ENCODE assay signal across 8 cellular contexts in the genomic region with DNA sequence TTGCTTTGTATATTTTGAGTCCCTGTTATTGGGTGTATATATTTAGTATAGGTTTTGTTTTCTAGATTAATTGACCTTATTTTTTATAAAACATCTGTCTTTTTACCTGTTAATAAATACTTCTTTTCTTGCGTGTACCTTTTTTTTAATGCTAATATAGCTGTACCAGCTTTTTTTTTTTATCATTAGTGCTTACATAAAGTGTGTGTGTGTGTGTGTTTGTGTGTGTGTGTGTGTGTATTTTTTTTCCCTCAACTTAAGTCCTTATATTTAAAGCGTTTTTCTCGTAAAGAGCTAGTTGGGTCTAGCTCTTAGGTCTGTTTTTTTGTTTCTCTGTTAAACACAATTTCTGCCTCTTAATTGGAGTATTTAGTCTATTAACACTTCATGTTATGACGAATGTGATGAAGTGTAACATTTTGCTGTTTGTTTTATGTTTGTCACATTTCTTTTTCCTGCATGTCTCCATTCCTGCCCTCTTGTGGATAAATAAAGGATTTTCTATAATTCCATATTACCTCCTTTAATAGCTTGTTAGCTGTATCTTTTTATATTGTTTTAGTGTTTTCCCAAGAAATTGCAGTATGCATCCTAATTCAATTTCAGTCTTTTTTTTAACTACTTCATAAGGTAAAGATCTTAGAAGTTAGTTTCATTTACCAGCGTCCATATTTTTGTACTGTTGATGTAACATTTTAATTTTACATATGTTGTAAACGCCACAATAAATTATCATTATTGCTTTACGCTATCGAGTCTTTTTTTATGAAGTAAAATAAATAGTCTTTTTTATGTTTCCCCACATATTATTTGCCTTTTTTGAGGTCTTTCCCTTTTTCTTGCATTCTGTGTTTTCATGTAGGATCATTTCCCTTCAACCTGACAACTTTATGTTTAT. TPM values are rescaled to one million over a fixed set of nuclear protein-coding genes. Genes with fewer than 3 reads are reported as not detected.
DNase-seq lines count a peak whose midpoint lies in the region; ATAC-seq, FAIRE-seq and TF ChIP-seq lines count a peak whose summit lies in the region.

No MANE protein-coding gene starts in this region.

- H3K79me2 ChIP-seq in OCI-LY7 (ENCODE audit: insufficient read depth, low read depth, low read length) (no peaks in the 10 kb centered on the region), endothelial cell of umbilical vein (ENCODE audit: control insufficient read depth, insufficient read depth, low read length) (peaks cover 51% of the 10 kb centered on the region)

- intact Hi-C loops in OCI-LY7 (cut with micrococcal nuclease; ENCODE audit: unreplicated experiment) (no loop called here), endothelial cell of umbilical vein (cut with micrococcal nuclease) (no loop called here)

- DNase-seq in activated CD8-positive, alpha-beta memory T cell treated with anti-CD3 and anti-CD28 coated beads, Interleukin-2, amount 10 ng/mL, durations not matched to agents 7 days and 5 days: no peak
- no peak for DNase-seq in activated CD8-positive, alpha-beta memory T cell treated with anti-CD3 and anti-CD28 coated beads, Interleukin-2, amount 50 U/mL, for 48 hours
- peak; percentile 11 for DNase-seq in OCI-LY7 (ENCODE audit: low spot score)
- peak; percentile 62 for DNase-seq in endothelial cell of umbilical vein (ENCODE audit: low read depth, low spot score)
- peak; percentile 80 for DNase-seq in superior temporal gyrus (ENCODE audit: extremely low spot score)
- DNase-seq in GM19238 (ENCODE audit: insufficient read length, low spot score): no peak
- no peak for DNase-seq in NK-92 (lab: John Stamatoyannopoulos, UW; ENCODE audit: unreplicated experiment)

- H3K9ac ChIP-seq in endothelial cell of umbilical vein (replicated peaks; ENCODE audit: extremely low read depth, insufficient read depth, low read length): no peak overlapping the region

- H3K4me1 ChIP-seq in OCI-LY7 (ENCODE audit: insufficient read depth, low read length, poor library complexity, severe bottlenecking) (peaks cover 15% of the 10 kb centered on the region), endothelial cell of umbilical vein (ENCODE audit: control insufficient read depth, extremely low read depth, insufficient read depth, low read length) (peaks cover 28% of the 10 kb centered on the region)

- FAIRE-seq in endothelial cell of umbilical vein (lab: Jason Lieb, UNC): no peak

- BruUV-seq in OCI-LY7 (replicated peaks; lab: Mats Ljungman, UMichigan): no TSS peak
- BruUV-seq in endothelial cell of umbilical vein (replicated peaks; lab: Mats Ljungman, UMichigan): no TSS peak

- H3K4me3 ChIP-seq in OCI-LY7 (ENCODE audit: low read depth, low read length, poor library complexity, severe bottlenecking): no peak overlapping the region
- no peak overlapping the region for H3K4me3 ChIP-seq in endothelial cell of umbilical vein (replicated peaks in 1 of 3; ENCODE audit: insufficient read depth in 1 of 3, low read depth in 1 of 3, low read length in 3 of 3)

- POLR2A ChIA-PET in OCI-LY7 (lab: Charles Lee) (no interaction called here), endothelial cell of umbilical vein (lab: Charles Lee) (no interaction called here)

- no peak for ATAC-seq in activated CD8-positive, alpha-beta memory T cell treated with anti-CD3 and anti-CD28 coated beads, Interleukin-2, amount 10 ng/mL, durations not matched to agents 7 days and 5 days
- ATAC-seq in GM18511 (IDR thresholded peaks at IDR 0.05; ENCODE audit: unreplicated experiment): no peak

- no peaks in the 10 kb centered on the region for H3K9me3 ChIP-seq in OCI-LY7 (ENCODE audit: low read length)
- H3K9me3 ChIP-seq in endothelial cell of umbilical vein (replicated peaks; ENCODE audit: control insufficient read depth, insufficient read depth, low read length): no peaks in the 10 kb centered on the region

- H3K27ac ChIP-seq in OCI-LY7 (ENCODE audit: low read depth, low read length, poor library complexity, severe bottlenecking) (no peak overlapping the region), endothelial cell of umbilical vein (ENCODE audit: insufficient read depth, low read depth, low read length) (no peak overlapping the region)

- dilution Hi-C loops in endothelial cell of umbilical vein (cut with MboI; ENCODE audit: extremely low pct_ligation_motif_present, low sequenced_read_pairs): no loop called here

- no peaks in the 10 kb centered on the region for H3K9me1 ChIP-seq in endothelial cell of umbilical vein (replicated peaks; ENCODE audit: control insufficient read depth, extremely low read depth, insufficient read depth, low read length)

- H3K4me2 ChIP-seq in OCI-LY7 (ENCODE audit: low read length) (no peak overlapping the region), endothelial cell of umbilical vein (ENCODE audit: insufficient read depth, low read length) (no peak overlapping the region)

- H3K27me3 ChIP-seq in endothelial cell of umbilical vein (ENCODE audit: control insufficient read depth in 2 of 2, insufficient read depth in 2 of 2, low read length in 2 of 2): no peaks in the 10 kb centered on the region

- H3K36me3 ChIP-seq in OCI-LY7 (ENCODE audit: insufficient read depth, low read length): peaks cover 12% of the 10 kb centered on the region; the same call in 1 of the 2 replicates
- H3K36me3 ChIP-seq in endothelial cell of umbilical vein (ENCODE audit: control insufficient read depth in 2 of 2, extremely low read depth in 1 of 2, insufficient read depth in 2 of 2, low read length in 2 of 2): peaks cover 18 to 20% of the 10 kb centered on the region in 2 experiments

- H3K9me3 Mint-ChIP-seq in activated CD8-positive, alpha-beta memory T cell treated with anti-CD3 and anti-CD28 coated beads, Interleukin-2, amount 10 ng/mL, durations not matched to agents 7 days and 5 days (ENCODE audit: low read depth): no peaks in the 10 kb centered on the region

- H3K4me3 Mint-ChIP-seq in activated CD8-positive, alpha-beta memory T cell treated with anti-CD3 and anti-CD28 coated beads, Interleukin-2, amount 10 ng/mL, durations not matched to agents 7 days and 5 days: peak overlapping the region; percentile 37

- peak overlapping the region; percentile 61 for H3K27ac Mint-ChIP-seq in activated CD8-positive, alpha-beta memory T cell treated with anti-CD3 and anti-CD28 coated beads, Interleukin-2, amount 10 ng/mL, durations not matched to agents 7 days and 5 days

- no peaks in the 10 kb centered on the region for H3K27me3 Mint-ChIP-seq in activated CD8-positive, alpha-beta memory T cell treated with anti-CD3 and anti-CD28 coated beads, Interleukin-2, amount 10 ng/mL, durations not matched to agents 7 days and 5 days

- TF ChIP-seq POLR2A in endothelial cell of umbilical vein (IDR thresholded peaks at IDR 0.05; ENCODE audit: low read depth, low read length): no peak

- H3K36me3 Mint-ChIP-seq in activated CD8-positive, alpha-beta memory T cell treated with anti-CD3 and anti-CD28 coated beads, Interleukin-2, amount 10 ng/mL, durations not matched to agents 7 days and 5 days: peaks cover 47% of the 10 kb centered on the region

- no peaks in the 10 kb centered on the region for H3K9me2 ChIP-seq in OCI-LY7 (ENCODE audit: insufficient read depth, low read length)

- CTCF ChIA-PET in activated CD8-positive, alpha-beta memory T cell treated with anti-CD3 and anti-CD28 coated beads, Interleukin-2, amount 10 ng/mL, durations not matched to agents 7 days and 5 days (lab: Charles Lee): interaction anchor here (0.7 to 2.0 kb wide), 6 partner anchors 44 to 181 kb away, joined by 3 to 8 read pairs (median 4); partner anchors contain the start of gene DIP2A
- CTCF ChIA-PET in OCI-LY7 (lab: Charles Lee; ENCODE audit: unreplicated experiment) (interaction anchor here (1.1 kb wide), 1 partner anchor 180 kb away, joined by 4 read pairs; no protein-coding TSS in a partner anchor), endothelial cell of umbilical vein (lab: Charles Lee) (interaction anchor here (0.6 to 2.4 kb wide), 31 partner anchors 8 to 498 kb away, joined by 3 to 14 read pairs (median 4); partner anchors contain the start of genes MCM3AP and YBEY)

- H2AFZ ChIP-seq in OCI-LY7 (ENCODE audit: low read length) (no peak overlapping the region), endothelial cell of umbilical vein (ENCODE audit: low read depth, low read length) (no peak overlapping the region)

- no peaks in the 10 kb centered on the region for H4K20me1 ChIP-seq in OCI-LY7 (ENCODE audit: insufficient read depth, low read length)
- H4K20me1 ChIP-seq in endothelial cell of umbilical vein (replicated peaks; ENCODE audit: control insufficient read depth, extremely low read depth, insufficient read depth, low read length): peaks cover 3% of the 10 kb centered on the region

- peaks cover 45% of the 10 kb centered on the region for H3K4me1 Mint-ChIP-seq in activated CD8-positive, alpha-beta memory T cell treated with anti-CD3 and anti-CD28 coated beads, Interleukin-2, amount 10 ng/mL, durations not matched to agents 7 days and 5 days

- TF ChIP-seq CTCF in OCI-LY7 (conservative IDR thresholded peaks at IDR 0.05; ENCODE audit: low read length): peak; percentile 54
- TF ChIP-seq CTCF in endothelial cell of umbilical vein (IDR thresholded peaks at IDR 0.05; ENCODE audit: extremely low read depth in 1 of 2, insufficient read depth in 1 of 2, low read depth in 1 of 2, low read length in 2 of 2): peak; percentile 11 to 16

RNA-seq across cellular contexts. Expression of gene PRMT2, which starts 4.3 kb away (rescaled TPM):
- total RNA-seq in activated CD8-positive, alpha-beta memory T cell treated with anti-CD3 and anti-CD28 coated beads, Interleukin-2, amount 10 ng/mL, durations not matched to agents 7 days and 5 days: 100 to 1,000 TPM in 1 of 2 experiments, 10 to 100 TPM in 1; 99.7 to 107 TPM
- 30.5 and 46.4 TPM in 2 replicates for total RNA-seq in OCI-LY7 (2014; rRNA removed; shearing (Covaris generic))
- total RNA-seq in OCI-LY7 (2022): 32.8 and 34.3 TPM in 2 replicates
- 107 and 125 TPM in 2 replicates for total RNA-seq in endothelial cell of umbilical vein
- polyA plus RNA-seq in endothelial cell of umbilical vein: 177 and 193 TPM in 2 replicates
- 208 and 210 TPM in 2 replicates for polyA plus RNA-seq in endothelial cell of umbilical vein (2011; cell fraction: cytosol; rRNA removed)
- 230 and 239 TPM in 2 replicates for polyA plus RNA-seq in endothelial cell of umbilical vein (2011; cell fraction: nucleus; rRNA removed)
- 124 and 135 TPM in 2 replicates for polyA plus RNA-seq in endothelial cell of umbilical vein (2012)
- polyA minus RNA-seq in endothelial cell of umbilical vein: 156 and 171 TPM in 2 replicates
- polyA minus RNA-seq in endothelial cell of umbilical vein (2011; cell fraction: cytosol; rRNA and poly(A)+ RNA removed): 19.5 TPM
- polyA minus RNA-seq in endothelial cell of umbilical vein (2011; cell fraction: nucleus; rRNA and poly(A)+ RNA removed): 65.3 and 77.5 TPM in 2 replicates

RNA-seq across cellular contexts. Expression of gene S100B, which starts 34.9 kb away (rescaled TPM):
- 1 to 10 TPM in 1 of 2 experiments, under 1 TPM in 1; 0.77 to 1.5 TPM for total RNA-seq in activated CD8-positive, alpha-beta memory T cell treated with anti-CD3 and anti-CD28 coated beads, Interleukin-2, amount 10 ng/mL, durations not matched to agents 7 days and 5 days
- not detected in 2 replicates for total RNA-seq in OCI-LY7 (2014; rRNA removed; shearing (Covaris generic))
- not detected in 2 replicates for total RNA-seq in OCI-LY7 (2022)
- total RNA-seq in endothelial cell of umbilical vein: not detected in 2 replicates
- not detected in 2 replicates for polyA plus RNA-seq in endothelial cell of umbilical vein
- not detected in 2 replicates for polyA plus RNA-seq in endothelial cell of umbilical vein (2011; cell fraction: cytosol; rRNA removed)
- not detected in 2 replicates for polyA plus RNA-seq in endothelial cell of umbilical vein (2011; cell fraction: nucleus; rRNA removed)
- not detected in 2 replicates for polyA plus RNA-seq in endothelial cell of umbilical vein (2012)
- polyA minus RNA-seq in endothelial cell of umbilical vein: not detected in 2 replicates
- not detected for polyA minus RNA-seq in endothelial cell of umbilical vein (2011; cell fraction: cytosol; rRNA and poly(A)+ RNA removed)
- not detected in 2 replicates for polyA minus RNA-seq in endothelial cell of umbilical vein (2011; cell fraction: nucleus; rRNA and poly(A)+ RNA removed)

Comparison
In these comparisons a context has a peak if more than half of its experiments do, and no peak if none do; other contexts are left out.
1. DNase-seq: peak in OCI-LY7 (single experiment), endothelial cell of umbilical vein (single experiment) and superior temporal gyrus (single experiment); none in activated CD8-positive, alpha-beta memory T cell treated with anti-CD3 and anti-CD28 coated beads, Interleukin-2, amount 10 ng/mL, durations not matched to agents 7 days and 5 days (single experiment), activated CD8-positive, alpha-beta memory T cell treated with anti-CD3 and anti-CD28 coated beads, Interleukin-2, amount 50 U/mL, for 48 hours (single experiment), GM19238 (single experiment) and NK-92 (single experiment).